1 cellular context compared by ENCODE assay signal in genomic region chr20:62820962-62821725, GRCh38.
TF ChIP-seq lines count a peak whose summit lies in the region.

No MANE protein-coding gene starts in this region.

TF ChIP-seq in HepG2, 621 proteins besides CTCF, POLR2A, EP300 and RAD21:
- peak; percentile 48; the same call in 1 of the 2 replicates for TF ChIP-seq ZNF446 (CRISPR knock-in tag; IDR thresholded peaks at IDR 0.05)
- TF ChIP-seq ATF7 (IDR thresholded peaks at IDR 0.05): peak; percentile 80
- 0 out of 2 replicates have a peak, but pooled peaks have one; percentile 36 for TF ChIP-seq ATF7 (CRISPR knock-in tag; IDR thresholded peaks at IDR 0.05)
- 0 out of 2 replicates have a peak, but pooled peaks have one; percentile 22 for TF ChIP-seq MED13 (CRISPR knock-in tag; IDR thresholded peaks at IDR 0.05)
- no peak for TF ChIP-seq ZNF17 (CRISPR knock-in tag; IDR thresholded peaks at IDR 0.05)
- TF ChIP-seq FOXO1 (CRISPR knock-in tag; IDR thresholded peaks at IDR 0.05): 0 out of 2 replicates have a peak, but pooled peaks have one; percentile 3
- TF ChIP-seq KLF13 (CRISPR knock-in tag; IDR thresholded peaks at IDR 0.05): no peak
- TF ChIP-seq ZFY (CRISPR knock-in tag; IDR thresholded peaks at IDR 0.05): no peak
- TF ChIP-seq ZNF768 (CRISPR knock-in tag; IDR thresholded peaks at IDR 0.05): peak; percentile 87
- no peak for TF ChIP-seq ZNF672 (CRISPR knock-in tag; IDR thresholded peaks at IDR 0.05)
- 0 out of 2 replicates have a peak, but pooled peaks have one; percentile 12 for TF ChIP-seq ZBTB14 (CRISPR knock-in tag; IDR thresholded peaks at IDR 0.05)
- peak; percentile 98 for TF ChIP-seq CREB1 (IDR thresholded peaks at IDR 0.05)
- TF ChIP-seq CREB1 (CRISPR knock-in tag; IDR thresholded peaks at IDR 0.05): no peak
- TF ChIP-seq CREM (IDR thresholded peaks at IDR 0.05): 0 out of 2 replicates have a peak, but pooled peaks have one; percentile 12
- TF ChIP-seq CREM (CRISPR knock-in tag; IDR thresholded peaks at IDR 0.05): no peak
- no peak for TF ChIP-seq HNF1A (IDR thresholded peaks at IDR 0.05; ENCODE audit: low read depth)
- TF ChIP-seq HNF1A (CRISPR knock-in tag; IDR thresholded peaks at IDR 0.05; ENCODE audit: borderline replicate concordance): 0 out of 2 replicates have a peak, but pooled peaks have one; percentile 25
- TF ChIP-seq ZFX (CRISPR knock-in tag; IDR thresholded peaks at IDR 0.05; ENCODE audit: low read depth): 0 out of 2 replicates have a peak, but pooled peaks have one; percentile 6
